Comparison of ENCODE assay signal across 8 cellular contexts in the genomic region with DNA sequence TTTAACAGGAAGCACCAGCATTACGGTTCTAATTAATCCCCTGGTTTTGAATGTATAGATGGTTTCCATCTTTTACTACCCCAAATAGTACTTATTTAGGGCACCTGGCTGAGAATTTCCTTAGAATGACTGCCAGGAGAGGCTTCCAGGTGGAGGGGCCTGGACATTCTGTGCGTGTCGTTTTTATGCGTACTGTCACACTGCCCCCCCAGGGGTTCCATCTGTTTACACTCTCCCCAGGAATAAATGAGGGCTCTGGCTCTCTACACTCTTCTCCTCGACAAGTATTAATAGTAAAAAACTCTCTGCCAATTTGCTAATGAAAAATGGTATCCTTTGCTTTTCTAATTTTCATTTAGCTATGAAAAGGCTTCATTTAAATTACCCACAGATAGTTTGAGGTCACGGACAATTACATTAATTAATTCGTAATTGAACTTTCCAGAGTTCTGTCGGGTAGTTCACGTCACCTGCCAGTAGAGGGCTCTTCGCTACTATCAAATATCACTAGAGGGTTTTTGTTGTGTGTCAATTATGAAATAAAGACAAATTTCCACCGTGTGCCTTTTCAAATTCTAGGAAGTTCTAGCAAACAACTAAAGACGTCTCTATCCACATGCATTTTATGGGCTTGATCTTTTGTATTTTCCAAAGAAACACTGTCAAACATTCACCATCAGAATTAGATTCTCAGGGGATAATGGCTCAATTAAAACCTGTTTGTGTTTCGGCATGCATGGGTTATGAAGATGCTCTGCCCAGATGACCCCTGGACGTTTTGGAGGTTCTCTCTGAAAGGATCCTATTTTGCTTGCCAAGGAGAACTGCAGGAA.
DNase-seq lines count a peak whose midpoint lies in the region; ATAC-seq and FAIRE-seq lines count a peak whose summit lies in the region.

No MANE protein-coding gene starts in this region.

- ATAC-seq in activated CD8-positive, alpha-beta memory T cell treated with anti-CD3 and anti-CD28 coated beads, Interleukin-2, amount 10 ng/mL, durations not matched to agents 7 days and 5 days: no peak
- ATAC-seq in GM21737 (IDR thresholded peaks at IDR 0.05; ENCODE audit: unreplicated experiment): no peak

- no peaks in the 10 kb centered on the region for H3K4me1 Mint-ChIP-seq in activated CD8-positive, alpha-beta memory T cell treated with anti-CD3 and anti-CD28 coated beads, Interleukin-2, amount 10 ng/mL, durations not matched to agents 7 days and 5 days
- H3K4me1 Mint-ChIP-seq in activated CD4-positive, alpha-beta T cell treated with anti-CD3 and anti-CD28 coated beads, Interleukin-2, amount 10 ng/mL, durations not matched to agents 7 days and 5 days: peaks cover 10% of the 10 kb centered on the region

- no peaks in the 10 kb centered on the region for H3K27me3 ChIP-seq in small intestine (ENCODE audit: control insufficient read depth in 2 of 2, insufficient read depth in 2 of 2, low read length in 2 of 2)

- WGBS in small intestine, 3 donors: 17 to 22% (median 17%) methylated on average over 14 of the region's 14 CpGs

- H3K9me3 Mint-ChIP-seq in activated CD8-positive, alpha-beta memory T cell treated with anti-CD3 and anti-CD28 coated beads, Interleukin-2, amount 10 ng/mL, durations not matched to agents 7 days and 5 days (ENCODE audit: low read depth): no peaks in the 10 kb centered on the region
- no peaks in the 10 kb centered on the region for H3K9me3 Mint-ChIP-seq in activated CD4-positive, alpha-beta T cell treated with anti-CD3 and anti-CD28 coated beads, Interleukin-2, amount 10 ng/mL, durations not matched to agents 7 days and 5 days

- no peaks in the 10 kb centered on the region for H3K27me3 Mint-ChIP-seq in activated CD8-positive, alpha-beta memory T cell treated with anti-CD3 and anti-CD28 coated beads, Interleukin-2, amount 10 ng/mL, durations not matched to agents 7 days and 5 days
- no peaks in the 10 kb centered on the region for H3K27me3 Mint-ChIP-seq in activated CD4-positive, alpha-beta T cell treated with anti-CD3 and anti-CD28 coated beads, Interleukin-2, amount 10 ng/mL, durations not matched to agents 7 days and 5 days

- H3K4me1 ChIP-seq in small intestine (ENCODE audit: control insufficient read depth in 2 of 2, insufficient read depth in 1 of 2, low read depth in 1 of 2, low read length in 1 of 2): no peaks in the 10 kb centered on the region

- no peak overlapping the region for H3K4me3 ChIP-seq in small intestine (ENCODE audit: low read depth in 1 of 2, low read length in 2 of 2)

- no peaks in the 10 kb centered on the region for H3K9me3 ChIP-seq in small intestine (ENCODE audit: control insufficient read depth, low read depth)

- no peak overlapping the region for H3K4me3 Mint-ChIP-seq in activated CD8-positive, alpha-beta memory T cell treated with anti-CD3 and anti-CD28 coated beads, Interleukin-2, amount 10 ng/mL, durations not matched to agents 7 days and 5 days
- no peak overlapping the region for H3K4me3 Mint-ChIP-seq in activated CD4-positive, alpha-beta T cell treated with anti-CD3 and anti-CD28 coated beads, Interleukin-2, amount 10 ng/mL, durations not matched to agents 7 days and 5 days

- H3K27ac ChIP-seq in small intestine (ENCODE audit: low read depth in 1 of 2, low read length in 1 of 2): no peak overlapping the region

- DNase-seq in activated CD8-positive, alpha-beta memory T cell treated with anti-CD3 and anti-CD28 coated beads, Interleukin-2, amount 10 ng/mL, durations not matched to agents 7 days and 5 days: peak; percentile 42
- no peak for DNase-seq in activated CD8-positive, alpha-beta memory T cell treated with anti-CD3 and anti-CD28 coated beads, Interleukin-2, amount 50 U/mL, for 48 hours
- DNase-seq in NAMALWA (ENCODE audit: low spot score): peak; percentile 60
- peak; percentile 44 for DNase-seq in activated CD4-positive, alpha-beta T cell treated with anti-CD3 and anti-CD28 coated beads, Interleukin-2, amount 10 ng/mL, durations not matched to agents 7 days and 5 days
- DNase-seq in glomerular visceral epithelial cell (ENCODE audit: extremely low spot score): peak; percentile 31
- DNase-seq in small intestine: peak; percentile 33
- DNase-seq in NCI-H1048 (lab: John Stamatoyannopoulos, UW): no peak

- H3K36me3 Mint-ChIP-seq in activated CD8-positive, alpha-beta memory T cell treated with anti-CD3 and anti-CD28 coated beads, Interleukin-2, amount 10 ng/mL, durations not matched to agents 7 days and 5 days: no peaks in the 10 kb centered on the region
- H3K36me3 Mint-ChIP-seq in activated CD4-positive, alpha-beta T cell treated with anti-CD3 and anti-CD28 coated beads, Interleukin-2, amount 10 ng/mL, durations not matched to agents 7 days and 5 days (ENCODE audit: low read depth): no peaks in the 10 kb centered on the region

- H3K36me3 ChIP-seq in small intestine (ENCODE audit: control insufficient read depth in 2 of 2, insufficient read depth in 2 of 2, low read length in 2 of 2): no peaks in the 10 kb centered on the region

- no peak overlapping the region for H3K27ac Mint-ChIP-seq in activated CD8-positive, alpha-beta memory T cell treated with anti-CD3 and anti-CD28 coated beads, Interleukin-2, amount 10 ng/mL, durations not matched to agents 7 days and 5 days
- no peak overlapping the region for H3K27ac Mint-ChIP-seq in activated CD4-positive, alpha-beta T cell treated with anti-CD3 and anti-CD28 coated beads, Interleukin-2, amount 10 ng/mL, durations not matched to agents 7 days and 5 days

- FAIRE-seq in small intestine (lab: Jason Lieb, UNC): no peak

- CTCF ChIA-PET in activated CD8-positive, alpha-beta memory T cell treated with anti-CD3 and anti-CD28 coated beads, Interleukin-2, amount 10 ng/mL, durations not matched to agents 7 days and 5 days (lab: Charles Lee): interaction anchor here (1.0 to 2.9 kb wide), 7 partner anchors 19 to 710 kb away, joined by 3 to 8 read pairs (median 3); partner anchors contain the start of gene ACKR3
- CTCF ChIA-PET in activated CD4-positive, alpha-beta T cell treated with anti-CD3 and anti-CD28 coated beads, Interleukin-2, amount 10 ng/mL, durations not matched to agents 7 days and 5 days (lab: Charles Lee): interaction anchor here (1.0 kb wide), 1 partner anchor 16 kb away, joined by 3 read pairs; no protein-coding TSS in a partner anchor

- POLR2A ChIA-PET in activated CD4-positive, alpha-beta T cell treated with anti-CD3 and anti-CD28 coated beads, Interleukin-2, amount 10 ng/mL, durations not matched to agents 7 days and 5 days (lab: Charles Lee): no interaction called here

Comparison
In these comparisons a context has a peak if more than half of its experiments do, and no peak if none do; other contexts are left out.
1. DNase-seq: peak in activated CD8-positive, alpha-beta memory T cell treated with anti-CD3 and anti-CD28 coated beads, Interleukin-2, amount 10 ng/mL, durations not matched to agents 7 days and 5 days (single experiment), NAMALWA (single experiment), activated CD4-positive, alpha-beta T cell treated with anti-CD3 and anti-CD28 coated beads, Interleukin-2, amount 10 ng/mL, durations not matched to agents 7 days and 5 days (single experiment), glomerular visceral epithelial cell (single experiment) and small intestine (single experiment); none in activated CD8-positive, alpha-beta memory T cell treated with anti-CD3 and anti-CD28 coated beads, Interleukin-2, amount 50 U/mL, for 48 hours (single experiment) and NCI-H1048 (single experiment).